ENCODE assay signal across 25 cellular contexts in the genomic region with DNA sequence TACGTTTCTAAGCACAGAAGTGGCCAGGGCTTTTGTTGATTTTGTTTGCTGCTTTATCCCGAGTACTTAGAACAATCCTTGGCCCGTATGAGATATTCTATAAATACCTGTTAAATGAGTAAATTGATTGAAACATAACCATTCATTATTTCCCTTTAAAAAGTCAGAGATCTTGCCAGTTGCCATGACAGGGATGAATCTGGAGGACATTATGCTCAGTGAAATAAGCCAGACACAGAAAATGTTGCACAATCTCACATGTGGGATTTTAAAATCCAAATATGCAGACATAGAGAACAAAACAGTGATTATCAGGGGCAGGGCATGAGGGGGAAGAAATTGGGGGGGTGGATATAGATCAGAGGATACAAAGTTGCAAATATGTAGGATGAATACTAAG.
"Had no signal": no experiment of that assay in that cellular context is flagged by ENCODE, and none has a peak within 500 bp of the region (broad histone marks: within the 10 kb centered on the region; RNA-seq: fewer than 3 reads in every experiment).

No MANE protein-coding gene starts in this region.

- H2AFZ ChIP-seq: hepatocyte had no signal

- FAIRE-seq: colon, islet of Langerhans, urothelium cell line had no signal

- H3K4me1 ChIP-seq: gastrocnemius medialis, heart left ventricle, left lung, lower lobe of right lung, upper lobe of left lung had no signal

- H3K9me3 ChIP-seq: gastrocnemius medialis, heart left ventricle, left lung, lower lobe of right lung, ovary, sigmoid colon, thoracic aorta, tibial nerve, upper lobe of left lung had no signal

- H3K4me3 ChIP-seq: dorsolateral prefrontal cortex, gastrocnemius medialis, heart left ventricle, hepatocyte, left lung, lower lobe of right lung, ovary, sigmoid colon, thoracic aorta, tibial nerve, upper lobe of left lung had no signal

- H3K27ac ChIP-seq: dorsolateral prefrontal cortex, gastrocnemius medialis, heart left ventricle, hepatocyte, left lung, lower lobe of right lung, ovary, sigmoid colon, thoracic aorta, upper lobe of left lung had no signal

- H3K36me3 ChIP-seq: gastrocnemius medialis, heart left ventricle, left lung, lower lobe of right lung, ovary, sigmoid colon, thoracic aorta, tibial nerve, upper lobe of left lung had no signal

- H3K27me3 ChIP-seq: dorsolateral prefrontal cortex, gastrocnemius medialis, heart left ventricle, hepatocyte, left lung, ovary, sigmoid colon, tibial nerve, upper lobe of left lung had no signal

- ATAC-seq: left lung; lower lobe of right lung; natural killer cell; stimulated activated memory B cell treated with anti-CD40 and anti-IgM and Interleukin-4, amounts not matched to agents 10 μg/mL and 1 μg/mL and 100 μg/mL, for 72 hours; stimulated activated naive CD8-positive, alpha-beta T cell treated with anti-CD3 and anti-CD28 coated beads, Interleukin-15, Interleukin-2, amounts not matched to agents 100 U/mL and 50 U/mL, for 24 hours had no signal

- H3K4me2 ChIP-seq: hepatocyte had no signal

- H3K79me2 ChIP-seq: hepatocyte had no signal

- DNase-seq: dorsolateral prefrontal cortex; effector CD4-positive, alpha-beta T cell; foreskin fibroblast; gastrocnemius medialis; heart left ventricle; left cardiac atrium; left lung; lower lobe of right lung; natural killer cell; occipital lobe; ovary; retina; sigmoid colon; stimulated activated CD4-positive, alpha-beta T cell treated with anti-CD3 and anti-CD28 coated beads, Interleukin-2, amount 100 ng/mL, for 24 hours; stimulated activated CD4-positive, alpha-beta T cell treated with anti-CD3 and anti-CD28 coated beads, Interleukin-4, amount 100 ng/mL, for 4 hours; stimulated activated naive CD8-positive, alpha-beta T cell treated with anti-CD3 and anti-CD28 coated beads, Interleukin-15, Interleukin-2, amounts not matched to agents 100 U/mL and 50 U/mL, for 24 hours; substantia nigra; upper lobe of left lung had no signal
